8 cellular contexts compared by ENCODE assay signal in genomic region chr16:27867122-27868110, GRCh38.
DNase-seq lines count a peak whose midpoint lies in the region; ATAC-seq, FAIRE-seq and TF ChIP-seq lines count a peak whose summit lies in the region.

No MANE protein-coding gene starts in this region.

- no peak overlapping the region for H3K27ac ChIP-seq in GM12878 (ENCODE audit: control insufficient read depth, insufficient read depth)

- H3K4me3 ChIP-seq in MG63 (no peak overlapping the region), GM12878 (no peak overlapping the region)

- TF ChIP-seq EP300 in GM12878 (IDR thresholded peaks at IDR 0.05; ENCODE audit: borderline replicate concordance in 1 of 2, control insufficient read depth in 1 of 2, low read depth in 2 of 2, low read length in 2 of 2) = no peak

- POLR2A ChIA-PET in GM12878 (lab: Charles Lee) = no interaction called here

- BruUV-seq in GM12878 (replicated peaks; lab: Mats Ljungman, UMichigan) = no TSS peak

- H3K27me3 ChIP-seq in MG63 = no peaks in the 10 kb centered on the region
- no peaks in the 10 kb centered on the region for H3K27me3 ChIP-seq in GM12878 (replicated peaks in 1 of 2; ENCODE audit: control insufficient read depth in 2 of 2, insufficient read depth in 2 of 2, low read length in 1 of 2)

- DNase-seq in GF-D8 (lab: John Stamatoyannopoulos, UW) (peak; percentile 40), MG63 (peak; percentile 85), T-helper 9 cell (peak; percentile 23), GM12878 (ENCODE audit: low read depth, low spot score) (no peak), kidney glomerular epithelial cell (lab: John Stamatoyannopoulos, UW) (peak; percentile 19), NCI-H1694 treated with DMSO at 0.1 percent for 48 hours (lab: John Stamatoyannopoulos, UW) (no peak)
- peak; percentile 53 to 65 (median 54) for DNase-seq in stimulated activated CD4-positive, alpha-beta T cell treated with anti-CD3 and anti-CD28 coated beads, TNF-alpha, amount 100 ng/mL, for 48 hours (ENCODE audit: low read depth in 3 of 3)

- no peaks in the 10 kb centered on the region for H3K4me1 ChIP-seq in GM12878 (ENCODE audit: control insufficient read depth, insufficient read depth, low read length)

- peak; percentile 43 for TF ChIP-seq RAD21 in GM12878 (IDR thresholded peaks at IDR 0.05; ENCODE audit: insufficient read depth, low read depth, low read length)

- no peaks in the 10 kb centered on the region for H3K79me2 ChIP-seq in GM12878 (ENCODE audit: control insufficient read depth, insufficient read depth, low read length)

- SMC1A ChIA-PET in GM12878 (lab: Charles Lee; ENCODE audit: uncharacterized antibody, unreplicated experiment) = interaction anchor here (0.9 kb wide), 1 partner anchor 251 kb away, joined by 4 read pairs; no protein-coding TSS in a partner anchor

- RAD21 ChIA-PET in GM12878 (lab: Charles Lee; ENCODE audit: unreplicated experiment) = interaction anchor here (0.6 to 1.0 kb wide), 3 partner anchors 88 to 237 kb away, joined by 3 to 5 read pairs (median 3); no protein-coding TSS in a partner anchor

- H3K36me3 ChIP-seq in MG63 (no peaks in the 10 kb centered on the region), GM12878 (ENCODE audit: control insufficient read depth in 2 of 2, insufficient read depth in 2 of 2, low read length in 1 of 2) (no peaks in the 10 kb centered on the region)

- in situ Hi-C loops in GM12878 (cut with MboI) = no loop called here

- H4K20me1 ChIP-seq in GM12878 (ENCODE audit: control insufficient read depth, insufficient read depth) = no peaks in the 10 kb centered on the region

- H2AFZ ChIP-seq in GM12878 (ENCODE audit: control insufficient read depth, low read depth, low read length) = no peak overlapping the region

- H3K9me3 ChIP-seq in MG63 (peaks cover 18% of the 10 kb centered on the region), GM12878 (replicated peaks; ENCODE audit: control insufficient read depth, insufficient read depth, low read length) (peaks cover 1% of the 10 kb centered on the region; the same call in 2 of the 3 replicates)

- 50% methylated on average over 18 of the region's 19 CpGs for WGBS in GM12878 (ENCODE audit: insufficient coverage, insufficient replicate concordance, low lambda C conversion rate, missing lambda C conversion rate)

- H3K9ac ChIP-seq in GM12878 (ENCODE audit: control insufficient read depth, insufficient read depth, low read length) = no peak overlapping the region

- peak; percentile 25 to 53 (median 42); a peak in 5 of 6 replicates for TF ChIP-seq CTCF in GM12878 (IDR thresholded peaks at IDR 0.05 in 2 of 3, conservative IDR thresholded peaks at IDR 0.05 in 1 of 3; ENCODE audit: control insufficient read depth in 2 of 3, extremely low read depth in 1 of 3, insufficient read depth in 1 of 3, low read depth in 3 of 3, low read length in 3 of 3)

- intact Hi-C loops in GM12878 (cut with micrococcal nuclease; ENCODE audit: unreplicated experiment) = no loop called here

- no peak for FAIRE-seq in GM12878 (lab: Jason Lieb, UNC)

- peak; percentile 84 for ATAC-seq in GM12878
- ATAC-seq in HG03342 (IDR thresholded peaks at IDR 0.05; ENCODE audit: unreplicated experiment) = no peak

- no peak overlapping the region for H3K4me2 ChIP-seq in GM12878 (ENCODE audit: control insufficient read depth, insufficient read depth)

- CTCF ChIA-PET in GM12878 (lab: Yijun Ruan, JAX) = interaction anchor here (0.6 to 2.5 kb wide), 5 partner anchors 176 to 437 kb away, joined by 3 to 8 read pairs (median 4); no protein-coding TSS in a partner anchor

- no peak for TF ChIP-seq POLR2A in GM12878 (IDR thresholded peaks at IDR 0.05; ENCODE audit: low read depth, low read length)

TF ChIP-seq in GM12878, 131 proteins besides CTCF, POLR2A, EP300 and RAD21:
- TF ChIP-seq NFXL1 (IDR thresholded peaks at IDR 0.05; ENCODE audit: borderline replicate concordance) = no peak
- TF ChIP-seq SMC3 (IDR thresholded peaks at IDR 0.05; ENCODE audit: borderline replicate concordance, low read length) = peak; percentile 27; the same call in 1 of the 2 replicates
- TF ChIP-seq MEF2B (IDR thresholded peaks at IDR 0.05; ENCODE audit: partially characterized antibody, poor library complexity, severe bottlenecking) = peak; percentile 30
- TF ChIP-seq TARDBP (IDR thresholded peaks at IDR 0.05; ENCODE audit: borderline replicate concordance) = no peak

Comparison
In these comparisons a context has a peak if more than half of its experiments do, and no peak if none do; other contexts are left out.
1. DNase-seq: peak in GF-D8 (single experiment), MG63 (single experiment), T-helper 9 cell (single experiment), kidney glomerular epithelial cell (single experiment) and stimulated activated CD4-positive, alpha-beta T cell treated with anti-CD3 and anti-CD28 coated beads, TNF-alpha, amount 100 ng/mL, for 48 hours (3 of 3); none in GM12878 (single experiment) and NCI-H1694 treated with DMSO at 0.1 percent for 48 hours (single experiment).